In the genomic region with DNA sequence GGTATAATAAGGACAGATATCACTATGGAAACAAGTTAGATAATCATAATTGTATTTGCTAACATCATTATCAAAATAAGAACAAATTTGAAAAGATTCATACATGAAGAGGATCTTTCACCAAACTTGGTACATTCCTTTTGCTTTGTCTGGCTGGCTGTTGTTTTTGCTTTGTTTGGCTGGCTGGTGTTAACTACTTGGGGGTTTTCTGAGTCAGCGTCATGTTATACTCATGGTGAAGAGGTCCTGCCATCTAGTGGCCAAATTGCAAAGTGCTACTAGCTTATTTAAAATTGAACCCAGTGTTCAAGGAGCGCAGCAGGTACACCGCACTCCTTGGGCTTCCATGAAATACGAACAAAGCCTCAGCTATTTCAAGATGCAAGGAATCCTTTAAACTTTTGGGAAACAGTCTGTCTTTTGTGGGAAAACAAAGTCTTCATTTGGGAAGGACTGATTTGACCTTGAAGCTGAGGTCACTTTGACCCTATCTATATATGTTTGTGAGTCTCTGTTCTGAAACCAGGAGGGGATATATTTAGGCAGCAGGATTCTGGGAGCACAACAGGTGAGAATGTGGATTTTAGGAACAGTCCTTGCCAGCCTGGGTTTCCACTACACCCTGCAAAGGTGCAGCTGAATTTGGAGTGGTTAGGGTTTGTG, we compare ENCODE assay signal across 8 cellular contexts.
DNase-seq lines count a peak whose midpoint lies in the region; ATAC-seq and TF ChIP-seq lines count a peak whose summit lies in the region.

No MANE protein-coding gene starts in this region.

- H3K9me3 ChIP-seq in MM.1S (replicated peaks; ENCODE audit: insufficient read depth, low read length) (no peaks in the 10 kb centered on the region), SK-N-MC (ENCODE audit: low read depth, low read length) (no peaks in the 10 kb centered on the region)

- H4K20me1 ChIP-seq in MM.1S (ENCODE audit: insufficient read depth, low read length): no peaks in the 10 kb centered on the region

- no peaks in the 10 kb centered on the region for H3K9me2 ChIP-seq in MM.1S (replicated peaks; ENCODE audit: insufficient read depth, low read length)

- H3K4me3 ChIP-seq in MM.1S (ENCODE audit: low read length): no peak overlapping the region
- H3K4me3 ChIP-seq in SK-N-MC: peak overlapping the region; percentile 22; the same call in 1 of the 2 replicates

- DNase-seq in activated gamma-delta T cell treated with Interleukin-2 at 50 U/mL for 16 hours (peak; percentile 14), activated gamma-delta T cell (lab: John Stamatoyannopoulos, UW) (no peak), MM.1S (peak; percentile 75), SK-N-MC (ENCODE audit: low read depth, low spot score) (peak; percentile 67), left colon (peak in 1 of 2 donors; percentile 48)
- peak; percentile 15 for DNase-seq in central memory CD4-positive, alpha-beta T cell
- DNase-seq in stimulated activated CD4-positive, alpha-beta T cell treated with anti-CD3 and anti-CD28 coated beads, Interleukin-4, amount 100 ng/mL, for 1 hour: peak; percentile 2

- ATAC-seq in HG02588 (IDR thresholded peaks at IDR 0.05; ENCODE audit: unreplicated experiment): peak; percentile 64
- ATAC-seq in left colon: peak; percentile 56

- H3K27ac ChIP-seq in MM.1S (ENCODE audit: low read length) (no peak overlapping the region), SK-N-MC (peak overlapping the region; percentile 57; the same call in 1 of the 2 replicates)

- H3K4me2 ChIP-seq in MM.1S (ENCODE audit: low read depth, low read length): no peak overlapping the region

- TF ChIP-seq CTCF in MM.1S (IDR thresholded peaks at IDR 0.05; ENCODE audit: low read length): peak; percentile 75

- no peaks in the 10 kb centered on the region for H3K36me3 ChIP-seq in MM.1S (replicated peaks; ENCODE audit: insufficient read depth, low read length)
- H3K36me3 ChIP-seq in SK-N-MC (ENCODE audit: insufficient read depth, low read length): no peaks in the 10 kb centered on the region

- no peaks in the 10 kb centered on the region for H3F3A ChIP-seq in MM.1S (ENCODE audit: insufficient read depth, low read length)

- H3K9ac ChIP-seq in MM.1S (ENCODE audit: low read length): no peak overlapping the region
- H3K9ac ChIP-seq in SK-N-MC (ENCODE audit: insufficient read length): peak overlapping the region; percentile 67

- H3K27me3 ChIP-seq in MM.1S (replicated peaks; ENCODE audit: insufficient read depth, low read length): no peaks in the 10 kb centered on the region

- intact Hi-C loops in left colon (cut with DNase I, micrococcal nuclease): no loop called here

- no peaks in the 10 kb centered on the region for H3K79me2 ChIP-seq in MM.1S (ENCODE audit: low read length)

- H2AFZ ChIP-seq in MM.1S (ENCODE audit: low read length): no peak overlapping the region

- H3K4me1 ChIP-seq in MM.1S (ENCODE audit: low read length): no peaks in the 10 kb centered on the region
